35 cellular contexts compared by ENCODE assay signal in genomic region chr16:75292691-75293090, GRCh38. TPM values are rescaled to one million over a fixed set of nuclear protein-coding genes. Genes with fewer than 3 reads are reported as not detected.
"Had no signal": no experiment of that assay in that cellular context is flagged by ENCODE, and none has a peak within 500 bp of the region (broad histone marks: within the 10 kb centered on the region; RNA-seq: fewer than 3 reads in every experiment).

No MANE protein-coding gene starts in this region.

- H3K36me3 ChIP-seq: breast epithelium had no signal

- H3K9me3 Mint-ChIP-seq: activated CD8-positive, alpha-beta T cell treated with anti-CD3 and anti-CD28 coated beads for 36 hours; activated naive CD4-positive, alpha-beta T cell treated with anti-CD3 and anti-CD28 coated beads, Interleukin-2, amount 50 U/mL, for 24 hours; activated naive CD8-positive, alpha-beta T cell treated with anti-CD3 and anti-CD28 coated beads, Interleukin-2, amount 10 ng/mL, durations not matched to agents 7 days and 5 days; activated T-cell treated with anti-CD3 and anti-CD28 coated beads, Interleukin-2, amount 50 U/mL, for 72 hours; activated T-helper 17 cell treated with anti-CD3 and anti-CD28 coated beads, Interleukin-2, amount 50 U/mL, for 72 hours had no signal

- H3K4me1 ChIP-seq: breast epithelium had no signal

- H3K4me3 Mint-ChIP-seq: activated CD8-positive, alpha-beta T cell treated with anti-CD3 and anti-CD28 coated beads for 36 hours; activated naive CD4-positive, alpha-beta T cell treated with anti-CD3 and anti-CD28 coated beads, Interleukin-2, amount 50 U/mL, for 24 hours; activated naive CD8-positive, alpha-beta T cell treated with anti-CD3 and anti-CD28 coated beads, Interleukin-2, amount 10 ng/mL, durations not matched to agents 7 days and 5 days; activated T-cell treated with anti-CD3 and anti-CD28 coated beads, Interleukin-2, amount 50 U/mL, for 72 hours; activated T-helper 17 cell treated with anti-CD3 and anti-CD28 coated beads, Interleukin-2, amount 50 U/mL, for 72 hours had no signal

- H3K4me3 ChIP-seq: body of pancreas, breast epithelium, PC-9 had no signal

- H3K27me3 ChIP-seq: body of pancreas, breast epithelium had no signal

- H3K27ac Mint-ChIP-seq: activated CD8-positive, alpha-beta T cell treated with anti-CD3 and anti-CD28 coated beads for 36 hours; activated naive CD4-positive, alpha-beta T cell treated with anti-CD3 and anti-CD28 coated beads, Interleukin-2, amount 50 U/mL, for 24 hours; activated naive CD8-positive, alpha-beta T cell treated with anti-CD3 and anti-CD28 coated beads, Interleukin-2, amount 10 ng/mL, durations not matched to agents 7 days and 5 days; activated T-cell treated with anti-CD3 and anti-CD28 coated beads, Interleukin-2, amount 50 U/mL, for 72 hours; activated T-helper 17 cell treated with anti-CD3 and anti-CD28 coated beads, Interleukin-2, amount 50 U/mL, for 72 hours had no signal

- DNase-seq: activated CD4-positive, alpha-beta T cell treated with anti-CD3 and anti-CD28 coated beads for 1 hour; activated CD4-positive, alpha-beta T cell treated with anti-CD3 and anti-CD28 coated beads for 48 hours; activated CD4-positive, CD25-positive, alpha-beta regulatory T cell; activated CD8-positive, alpha-beta T cell treated with anti-CD3 and anti-CD28 coated beads for 36 hours; activated effector memory CD4-positive, alpha-beta T cell treated with anti-CD3 and anti-CD28 coated beads, Interleukin-2, amount 50 U/mL, for 16 hours; activated naive CD4-positive, alpha-beta T cell; activated naive CD8-positive, alpha-beta T cell treated with anti-CD3 and anti-CD28 coated beads, Interleukin-2, amount 10 ng/mL, durations not matched to agents 7 days and 5 days; activated T-cell treated with anti-CD3 and anti-CD28 coated beads, Interleukin-2, amount 50 U/mL, for 1 hour; activated T-cell treated with anti-CD3 and anti-CD28 coated beads, Interleukin-2, amount 50 U/mL, for 72 hours; body of pancreas; caudate nucleus; cerebellar nuclear complex; Kasumi-1; MM.1S; MV-4-11; NCI-H1092; NCI-H1436 treated with DMSO at 0.1 percent for 48 hours; NCI-H1694 treated with DMSO at 0.1 percent for 48 hours; NCI-H2029; NCI-H2107; NCI-H2171; NCI-H510A; NCI-H526; NCI-H748 treated with DMSO at 0.1 percent for 48 hours; NK-92 treated with Interleukin-12 subunit alpha and Interleukin-12 subunit beta, amount 100 ng/mL, for 24 hours; PC-9; SIG-M5; T-helper 1 cell; T-helper 2 cell; T-helper 9 cell; WERI-Rb-1 had no signal

- H3K27ac ChIP-seq: body of pancreas, PC-9, RWPE1, WERI-Rb-1 had no signal

- H3K9me3 ChIP-seq: body of pancreas, breast epithelium had no signal

RNA-seq across cellular contexts. Expression of gene BCAR1, which starts 41.3 kb away (rescaled TPM):
- total RNA-seq: activated naive CD8-positive, alpha-beta T cell treated with anti-CD3 and anti-CD28 coated beads, Interleukin-2, amount 10 ng/mL, durations not matched to agents 7 days and 5 days had no signal
